19 cellular contexts compared by ENCODE assay signal in the genomic region with DNA sequence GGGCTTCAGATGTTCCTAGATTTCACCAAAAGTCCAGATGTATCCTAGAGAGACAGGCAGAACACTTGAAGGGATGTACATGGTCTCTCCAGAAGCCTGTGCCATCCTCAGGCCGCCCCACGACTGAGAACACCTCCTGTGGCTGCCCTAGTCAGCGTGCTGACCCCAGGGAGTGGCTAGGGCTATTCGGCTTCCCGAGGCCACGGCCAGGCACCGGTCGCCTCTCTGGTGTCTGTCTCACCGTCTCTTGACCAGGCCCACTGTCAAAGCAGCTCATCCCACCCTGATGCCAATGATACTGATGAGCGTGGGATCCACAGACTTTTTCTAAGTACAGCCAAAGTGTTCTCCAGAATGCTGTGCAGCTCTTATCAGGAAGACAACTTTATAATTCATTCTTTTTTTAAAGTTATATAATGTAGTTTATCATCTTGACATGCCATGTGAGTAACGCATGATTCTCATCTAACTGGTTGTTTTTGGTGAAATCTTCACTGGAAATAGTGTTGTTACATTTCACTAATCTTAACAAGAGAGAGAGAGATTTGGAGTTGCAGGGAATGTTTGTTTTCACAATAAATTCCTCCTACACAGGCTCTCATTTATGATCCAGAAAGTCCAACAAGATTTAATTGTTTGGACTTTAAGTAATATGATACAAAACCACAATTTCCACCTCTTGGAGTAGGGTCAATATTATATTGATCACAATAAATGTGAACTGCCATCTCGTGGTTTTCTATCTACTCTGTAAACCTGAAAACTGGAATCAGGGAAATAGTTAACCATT. TPM values are rescaled to one million over a fixed set of nuclear protein-coding genes. Genes with fewer than 3 reads are reported as not detected.
DNase-seq lines count a peak whose midpoint lies in the region; ATAC-seq, FAIRE-seq and TF ChIP-seq lines count a peak whose summit lies in the region.
"Had no signal": no experiment of that assay in that cellular context is flagged by ENCODE, and none has a peak within 500 bp of the region (broad histone marks: within the 10 kb centered on the region; RNA-seq: fewer than 3 reads in every experiment).

No MANE protein-coding gene starts in this region.

- H3K27ac ChIP-seq in cardiac muscle cell (peak overlapping the region; percentile 27), PC-3 (ENCODE audit: low read length) (no peak overlapping the region), smooth muscle cell (ENCODE audit: low read depth) (peak overlapping the region; percentile 3), spleen (no peak overlapping the region)
- H3K27ac ChIP-seq: 22Rv1, BLaER1 had no signal

- no peak overlapping the region for H3K4me3 ChIP-seq in cardiac muscle cell
- H3K4me3 ChIP-seq in PC-3 (ENCODE audit: low read length) = no peak overlapping the region
- H3K4me3 ChIP-seq in smooth muscle cell = no peak overlapping the region
- no peak overlapping the region for H3K4me3 ChIP-seq in spleen
- H3K4me3 ChIP-seq: BLaER1, GM12878, GM23338 had no signal

- TF ChIP-seq POLR2A in spleen (IDR thresholded peaks at IDR 0.05) = no peak

- BruUV-seq in PC-3 (replicated peaks; lab: Mats Ljungman, UMichigan) = no TSS peak

- intact Hi-C loops in cardiac septum (cut with DNase I) = no loop called here
- intact Hi-C loops in PC-3 (cut with micrococcal nuclease) = no loop called here
- intact Hi-C loops in spleen (cut with DNase I; ENCODE audit: low total_unique reads) = no loop called here

- POLR2A ChIA-PET in PC-3 (lab: Charles Lee; ENCODE audit: unreplicated experiment) = no interaction called here

- ATAC-seq in PC-3 (peak; percentile 31), HG03442 (IDR thresholded peaks at IDR 0.05; ENCODE audit: unreplicated experiment) (no peak)
- ATAC-seq: GM12878, GM23338 had no signal

- H4K20me1 ChIP-seq in PC-3 (ENCODE audit: low read length) = no peaks in the 10 kb centered on the region
- no peaks in the 10 kb centered on the region for H4K20me1 ChIP-seq in smooth muscle cell (ENCODE audit: low read depth)
- H4K20me1 ChIP-seq: BLaER1 had no signal

- H3F3A ChIP-seq in PC-3 (ENCODE audit: low read length, unreplicated experiment) (no peaks in the 10 kb centered on the region), smooth muscle cell (ENCODE audit: low read depth) (no peaks in the 10 kb centered on the region)

- WGBS in smooth muscle cell (ENCODE audit: low lambda C conversion rate) = 69% methylated on average over 12 of the region's 12 CpGs
- 81 to 92% (median 89%) methylated on average over 12 of the region's 12 CpGs for WGBS in spleen, 5 donors

- H3K9me3 ChIP-seq in cardiac muscle cell (ENCODE audit: low read depth) (no peaks in the 10 kb centered on the region), PC-3 (ENCODE audit: low read length) (no peaks in the 10 kb centered on the region), smooth muscle cell (replicated peaks; ENCODE audit: low read depth) (no peaks in the 10 kb centered on the region), spleen (no peaks in the 10 kb centered on the region)
- H3K9me3 ChIP-seq: BLaER1 had no signal

- H3K27me3 ChIP-seq in cardiac muscle cell = no peaks in the 10 kb centered on the region
- H3K27me3 ChIP-seq in PC-3 (ENCODE audit: low read length) = no peaks in the 10 kb centered on the region
- H3K27me3 ChIP-seq in smooth muscle cell (ENCODE audit: low read depth) = no peaks in the 10 kb centered on the region
- no peaks in the 10 kb centered on the region for H3K27me3 ChIP-seq in spleen (replicated peaks in 1 of 7)
- H3K27me3 ChIP-seq: BLaER1 had no signal

- CTCF ChIA-PET in PC-3 (lab: Charles Lee) = no interaction called here

- H3K79me2 ChIP-seq in PC-3 (ENCODE audit: low read length) = no peaks in the 10 kb centered on the region
- H3K79me2 ChIP-seq in smooth muscle cell (ENCODE audit: low read depth) = no peaks in the 10 kb centered on the region

- DNase-seq in cardiac muscle cell (ENCODE audit: low read depth in 1 of 2, low spot score in 1 of 2) = no peak
- no peak for DNase-seq in cardiac septum (ENCODE audit: low spot score)
- DNase-seq in PC-3 = no peak
- DNase-seq in smooth muscle cell (lab: John Stamatoyannopoulos, UW; ENCODE audit: unreplicated experiment) = no peak
- no peak for DNase-seq in NOMO-1 treated with DMSO at 0.1 percent for 48 hours (lab: John Stamatoyannopoulos, UW; ENCODE audit: unreplicated experiment)
- no peak for DNase-seq in spleen
- DNase-seq: AML-193; Calu3; CD4-positive, CD25-positive, alpha-beta regulatory T cell; DMS 273 treated with DMSO at 0.1 percent for 48 hours; H7 had no signal

- peak; percentile 68 for FAIRE-seq in endometrium (lab: Jason Lieb, UNC)
- FAIRE-seq: GM12878, GM18507 had no signal

- H3K4me2 ChIP-seq in PC-3 (ENCODE audit: low read length) (no peak overlapping the region), smooth muscle cell (peak overlapping the region; percentile 2)
- H3K4me2 ChIP-seq: GM23338 had no signal

- TF ChIP-seq CTCF in cardiac muscle cell (IDR thresholded peaks at IDR 0.05; ENCODE audit: low read depth, low read length) (no peak), PC-3 (conservative IDR thresholded peaks at IDR 0.05; ENCODE audit: low read depth, low read length) (no peak), smooth muscle cell (IDR thresholded peaks at IDR 0.05; ENCODE audit: borderline replicate concordance, insufficient read depth, poor library complexity, severe bottlenecking) (no peak), spleen (IDR thresholded peaks at IDR 0.05 in 8 of 11, conservative IDR thresholded peaks at IDR 0.05 in 3 of 11) (no peak)

- H2AFZ ChIP-seq in PC-3 (ENCODE audit: low read length) = no peak overlapping the region
- no peak overlapping the region for H2AFZ ChIP-seq in smooth muscle cell (ENCODE audit: low read depth)
- H2AFZ ChIP-seq: GM23338 had no signal

- H3K9me2 ChIP-seq in PC-3 (replicated peaks; ENCODE audit: low read length) = no peaks in the 10 kb centered on the region

- H3K9ac ChIP-seq in PC-3 (ENCODE audit: low read length) (no peak overlapping the region), smooth muscle cell (ENCODE audit: low read depth) (no peak overlapping the region)
- H3K9ac ChIP-seq: BLaER1 had no signal

- H3K4me1 ChIP-seq in cardiac muscle cell (ENCODE audit: low read depth) (peaks cover 30% of the 10 kb centered on the region), PC-3 (ENCODE audit: insufficient read depth, low read length) (no peaks in the 10 kb centered on the region), smooth muscle cell (ENCODE audit: low read depth) (no peaks in the 10 kb centered on the region), spleen (no peaks in the 10 kb centered on the region)

- no peaks in the 10 kb centered on the region for H3K36me3 ChIP-seq in cardiac muscle cell
- H3K36me3 ChIP-seq in PC-3 (ENCODE audit: low read depth, low read length) = no peaks in the 10 kb centered on the region
- no peaks in the 10 kb centered on the region for H3K36me3 ChIP-seq in smooth muscle cell (ENCODE audit: low read depth)
- H3K36me3 ChIP-seq in spleen = no peaks in the 10 kb centered on the region
- H3K36me3 ChIP-seq: BLaER1 had no signal

RNA-seq across cellular contexts. Expression of gene KLHL31, which starts 41.7 kb away (rescaled TPM):
- 37.7 and 39.0 TPM in 2 replicates for total RNA-seq in cardiac muscle cell
- polyA plus RNA-seq in cardiac muscle cell = 11.2 and 12.1 TPM in 2 replicates
- 188 TPM for total RNA-seq in cardiac septum
- 0.17 and 0.33 TPM in 2 replicates for total RNA-seq in PC-3 (2014; rRNA removed)
- 1.1 and 1.3 TPM in 2 replicates for total RNA-seq in smooth muscle cell
- polyA plus RNA-seq in smooth muscle cell = 0.21 and 1.0 TPM in 2 replicates
- total RNA-seq in spleen = under 1 TPM; 0.10 to 0.51 (median 0.23) TPM
- polyA plus RNA-seq in spleen = under 1 TPM; 0.09 to 0.22 (median 0.15) TPM
- total RNA-seq: CD4-positive, CD25-positive, alpha-beta regulatory T cell; G401; GM12878 had no signal
- polyA plus RNA-seq: CD4-positive, CD25-positive, alpha-beta regulatory T cell had no signal

Comparison
In these comparisons a context has a peak if more than half of its experiments do, and no peak if none do; other contexts are left out.
1. H3K27ac ChIP-seq: peak in cardiac muscle cell (single experiment) and smooth muscle cell (single experiment); none in PC-3 (single experiment) and spleen (0 of 8).
2. RNA of gene KLHL31, which starts 41.7 kb away (total RNA-seq): 188 TPM in cardiac septum (single experiment) and 37.7 to 39.0 TPM in cardiac muscle cell; 1.1 to 1.3 TPM in smooth muscle cell, 0.17 to 0.33 TPM in PC-3 and 0.10 to 0.51 TPM in spleen; every median in the first group is over 10 times any median in the second.